35 cellular contexts compared by ENCODE assay signal in the genomic region with DNA sequence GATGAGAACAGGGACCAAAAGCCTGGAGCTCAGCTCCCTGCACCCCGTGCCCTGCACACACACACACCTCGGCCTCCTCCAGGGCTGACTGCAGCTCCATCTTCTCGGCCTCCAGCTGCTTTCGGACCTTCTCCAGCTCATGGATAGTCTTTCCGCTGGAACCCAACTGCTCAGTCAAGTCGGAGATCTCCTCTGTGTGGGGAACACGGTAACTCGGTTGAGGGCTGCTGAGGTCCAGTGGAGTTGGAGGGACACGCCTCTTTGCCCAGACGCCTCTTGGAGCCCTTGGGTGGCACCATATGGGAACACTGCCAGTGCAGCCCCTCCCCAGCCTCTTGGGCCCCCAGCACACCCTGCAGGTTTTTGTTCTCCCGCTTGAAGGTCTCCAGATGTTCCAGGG. TPM values are rescaled to one million over a fixed set of nuclear protein-coding genes. Genes with fewer than 3 reads are reported as not detected.
"Had no signal": no experiment of that assay in that cellular context is flagged by ENCODE, and none has a peak within 500 bp of the region (broad histone marks: within the 10 kb centered on the region; RNA-seq: fewer than 3 reads in every experiment).

No MANE protein-coding gene starts in this region.

- H3K4me1 ChIP-seq: ascending aorta, breast epithelium, colonic mucosa, esophagus squamous epithelium had no signal

- H3K27ac ChIP-seq: ascending aorta, breast epithelium, colonic mucosa, epithelial cell of prostate, esophagus squamous epithelium, WERI-Rb-1 had no signal

- H3K9me3 ChIP-seq: ascending aorta, breast epithelium, colonic mucosa, esophagus squamous epithelium had no signal

- H3K4me3 ChIP-seq: ascending aorta, breast epithelium, colonic mucosa, esophagus squamous epithelium had no signal

- DNase-seq: activated B cell treated with CpG ODN at 0.5 μM for 24 hours; activated CD4-positive, alpha-beta memory T cell treated with anti-CD3 and anti-CD28 coated beads for 36 hours; activated CD4-positive, alpha-beta T cell treated with anti-CD3 and anti-CD28 coated beads, Interleukin-2, amount 10 ng/mL, durations not matched to agents 24 days and 14 days; activated CD8-positive, alpha-beta memory T cell treated with anti-CD3 and anti-CD28 coated beads, Interleukin-2, amount 10 ng/mL, durations not matched to agents 7 days and 5 days; activated CD8-positive, alpha-beta memory T cell treated with anti-CD3 and anti-CD28 coated beads, Interleukin-2, amount 50 U/mL, for 4 hours; activated CD8-positive, alpha-beta T cell treated with anti-CD3 and anti-CD28 coated beads, Interleukin-2, amount 10 ng/mL, durations not matched to agents 7 days and 5 days; activated effector memory CD4-positive, alpha-beta T cell treated with anti-CD3 and anti-CD28 coated beads, Interleukin-2, amount 50 U/mL, for 16 hours; activated naive CD4-positive, alpha-beta T cell; activated naive CD4-positive, alpha-beta T cell treated with anti-CD3 and anti-CD28 coated beads, Interleukin-2, amount 10 ng/mL, durations not matched to agents 7 days and 5 days; activated naive CD8-positive, alpha-beta T cell treated with anti-CD3 and anti-CD28 coated beads, Interleukin-2, amount 10 ng/mL, durations not matched to agents 7 days and 5 days; activated T-cell treated with anti-CD3 and anti-CD28 coated beads, Interleukin-2, amount 50 U/mL, for 1 hour; activated T-cell treated with anti-CD3 and anti-CD28 coated beads, Interleukin-2, amount 50 U/mL, for 48 hours; central memory CD4-positive, alpha-beta T cell; cerebellar nuclear complex; colonic mucosa; effector CD8-positive, alpha-beta T cell; esophagus squamous epithelium; foreskin melanocyte; T-helper 1 cell; T-helper 17 cell; T1000; WERI-Rb-1 had no signal

- ATAC-seq: activated CD4-positive, CD25-positive, alpha-beta regulatory T cell treated with anti-CD3 and anti-CD28 coated beads, Interleukin-2, amount 50 U/mL, for 24 hours; activated CD8-positive, alpha-beta memory T cell treated with anti-CD3 and anti-CD28 coated beads, Interleukin-2, amount 10 ng/mL, durations not matched to agents 7 days and 5 days; activated CD8-positive, alpha-beta T cell treated with anti-CD3 and anti-CD28 coated beads, Interleukin-2, amount 10 ng/mL, durations not matched to agents 7 days and 5 days; activated naive CD4-positive, alpha-beta T cell treated with anti-CD3 and anti-CD28 coated beads, Interleukin-2, amount 50 U/mL, for 72 hours; T-helper 17 cell had no signal

- H3K27me3 ChIP-seq: ascending aorta, breast epithelium, colonic mucosa had no signal

- H3K36me3 ChIP-seq: ascending aorta, breast epithelium, colonic mucosa, esophagus squamous epithelium, WERI-Rb-1 had no signal

RNA-seq across cellular contexts. Expression of a gene that starts 8.7 kb away (rescaled TPM):
- total RNA-seq: activated B cell treated with CpG ODN at 0.5 μM for 24 hours; activated CD8-positive, alpha-beta memory T cell treated with anti-CD3 and anti-CD28 coated beads for 36 hours; activated CD8-positive, alpha-beta T cell treated with anti-CD3 and anti-CD28 coated beads, Interleukin-2, amount 10 ng/mL, durations not matched to agents 7 days and 5 days; activated naive CD8-positive, alpha-beta T cell treated with anti-CD3 and anti-CD28 coated beads, Interleukin-2, amount 10 ng/mL, durations not matched to agents 7 days and 5 days; ascending aorta; breast epithelium; dermis microvascular lymphatic vessel endothelial cell; endothelial cell of umbilical vein; esophagus squamous epithelium; fibroblast of lung; fibroblast of villous mesenchyme; T-helper 17 cell had no signal
- polyA plus RNA-seq: endothelial cell of umbilical vein, fibroblast of lung had no signal

RNA-seq across cellular contexts. Expression of a gene that starts 18.7 kb away (rescaled TPM):
- total RNA-seq: activated B cell treated with CpG ODN at 0.5 μM for 24 hours; activated CD4-positive, alpha-beta T cell treated with anti-CD3 and anti-CD28 coated beads, Interleukin-2, amount 10 ng/mL, durations not matched to agents 24 days and 14 days; activated CD8-positive, alpha-beta memory T cell treated with anti-CD3 and anti-CD28 coated beads for 36 hours; activated CD8-positive, alpha-beta T cell treated with anti-CD3 and anti-CD28 coated beads, Interleukin-2, amount 10 ng/mL, durations not matched to agents 7 days and 5 days; activated naive CD4-positive, alpha-beta T cell treated with anti-CD3 and anti-CD28 coated beads, Interleukin-2, amount 50 U/mL, for 72 hours; activated naive CD8-positive, alpha-beta T cell treated with anti-CD3 and anti-CD28 coated beads, Interleukin-2, amount 10 ng/mL, durations not matched to agents 7 days and 5 days; activated T-helper 2 cell treated with anti-CD3 and anti-CD28 coated beads, Interferon-gamma antibody, Interleukin-2, Interleukin-4, amounts not matched to agents 10 μg/mL and 5 μg/mL and 100 μg/mL, durations not matched to agents 14 hours and 24 hours and 36 hours; ascending aorta; breast epithelium; dermis microvascular lymphatic vessel endothelial cell; endothelial cell of umbilical vein; esophagus squamous epithelium; fibroblast of lung; fibroblast of villous mesenchyme; T-helper 17 cell had no signal
- polyA plus RNA-seq: endothelial cell of umbilical vein, fibroblast of lung had no signal

RNA-seq across cellular contexts. Expression of a gene that starts 40.0 kb away (rescaled TPM):
- total RNA-seq: activated B cell treated with CpG ODN at 0.5 μM for 24 hours; activated CD4-positive, alpha-beta memory T cell treated with anti-CD3 and anti-CD28 coated beads for 36 hours; activated CD4-positive, alpha-beta T cell treated with anti-CD3 and anti-CD28 coated beads, Interleukin-2, amount 10 ng/mL, durations not matched to agents 24 days and 14 days; activated CD8-positive, alpha-beta memory T cell treated with anti-CD3 and anti-CD28 coated beads for 36 hours; activated CD8-positive, alpha-beta memory T cell treated with anti-CD3 and anti-CD28 coated beads, Interleukin-2, amount 10 ng/mL, durations not matched to agents 7 days and 5 days; activated CD8-positive, alpha-beta T cell treated with anti-CD3 and anti-CD28 coated beads, Interleukin-2, amount 10 ng/mL, durations not matched to agents 7 days and 5 days; activated naive CD4-positive, alpha-beta T cell treated with anti-CD3 and anti-CD28 coated beads, Interleukin-2, amount 50 U/mL, for 72 hours; activated naive CD8-positive, alpha-beta T cell treated with anti-CD3 and anti-CD28 coated beads, Interleukin-2, amount 10 ng/mL, durations not matched to agents 7 days and 5 days; activated T-helper 1 cell treated with anti-CD3 and anti-CD28 coated beads, Interleukin-12 subunit alpha, Interleukin-12 subunit beta, Interleukin-2, Interleukin-4 antibody, amounts not matched to agents 30 ng/mL and 10 ng/mL and 1 ng/mL, durations not matched to agents 14 hours and 24 hours and 36 hours; activated T-helper 2 cell treated with anti-CD3 and anti-CD28 coated beads, Interferon-gamma antibody, Interleukin-2, Interleukin-4, amounts not matched to agents 10 μg/mL and 5 μg/mL and 100 μg/mL, durations not matched to agents 14 hours and 24 hours and 36 hours; dermis microvascular lymphatic vessel endothelial cell; endothelial cell of umbilical vein; esophagus squamous epithelium; fibroblast of villous mesenchyme had no signal
- polyA plus RNA-seq: endothelial cell of umbilical vein had no signal

RNA-seq across cellular contexts. Expression of a gene that starts 44.2 kb away (rescaled TPM):
- total RNA-seq: activated B cell treated with CpG ODN at 0.5 μM for 24 hours; activated CD4-positive, alpha-beta memory T cell treated with anti-CD3 and anti-CD28 coated beads for 36 hours; activated CD4-positive, alpha-beta T cell treated with anti-CD3 and anti-CD28 coated beads, Interleukin-2, amount 10 ng/mL, durations not matched to agents 24 days and 14 days; activated CD8-positive, alpha-beta memory T cell treated with anti-CD3 and anti-CD28 coated beads for 36 hours; activated CD8-positive, alpha-beta memory T cell treated with anti-CD3 and anti-CD28 coated beads, Interleukin-2, amount 10 ng/mL, durations not matched to agents 7 days and 5 days; activated CD8-positive, alpha-beta T cell treated with anti-CD3 and anti-CD28 coated beads, Interleukin-2, amount 10 ng/mL, durations not matched to agents 7 days and 5 days; activated naive CD4-positive, alpha-beta T cell treated with anti-CD3 and anti-CD28 coated beads, Interleukin-2, amount 50 U/mL, for 72 hours; activated T-helper 1 cell treated with anti-CD3 and anti-CD28 coated beads, Interleukin-12 subunit alpha, Interleukin-12 subunit beta, Interleukin-2, Interleukin-4 antibody, amounts not matched to agents 30 ng/mL and 10 ng/mL and 1 ng/mL, durations not matched to agents 14 hours and 24 hours and 36 hours; activated T-helper 2 cell treated with anti-CD3 and anti-CD28 coated beads, Interferon-gamma antibody, Interleukin-2, Interleukin-4, amounts not matched to agents 10 μg/mL and 5 μg/mL and 100 μg/mL, durations not matched to agents 14 hours and 24 hours and 36 hours; ascending aorta; breast epithelium; colonic mucosa; dermis microvascular lymphatic vessel endothelial cell; endothelial cell of umbilical vein; esophagus squamous epithelium; fibroblast of lung; fibroblast of villous mesenchyme; T-helper 17 cell had no signal
- polyA plus RNA-seq: endothelial cell of umbilical vein, esophagus, fibroblast of lung had no signal

RNA-seq across cellular contexts. Expression of a gene that starts 51.8 kb away (rescaled TPM):
- total RNA-seq: activated B cell treated with CpG ODN at 0.5 μM for 24 hours; activated CD4-positive, alpha-beta memory T cell treated with anti-CD3 and anti-CD28 coated beads for 36 hours; activated CD4-positive, alpha-beta T cell treated with anti-CD3 and anti-CD28 coated beads, Interleukin-2, amount 10 ng/mL, durations not matched to agents 24 days and 14 days; activated CD8-positive, alpha-beta memory T cell treated with anti-CD3 and anti-CD28 coated beads for 36 hours; activated CD8-positive, alpha-beta memory T cell treated with anti-CD3 and anti-CD28 coated beads, Interleukin-2, amount 10 ng/mL, durations not matched to agents 7 days and 5 days; activated CD8-positive, alpha-beta T cell treated with anti-CD3 and anti-CD28 coated beads, Interleukin-2, amount 10 ng/mL, durations not matched to agents 7 days and 5 days; activated naive CD8-positive, alpha-beta T cell treated with anti-CD3 and anti-CD28 coated beads, Interleukin-2, amount 10 ng/mL, durations not matched to agents 7 days and 5 days; activated T-helper 1 cell treated with anti-CD3 and anti-CD28 coated beads, Interleukin-12 subunit alpha, Interleukin-12 subunit beta, Interleukin-2, Interleukin-4 antibody, amounts not matched to agents 30 ng/mL and 10 ng/mL and 1 ng/mL, durations not matched to agents 14 hours and 24 hours and 36 hours; activated T-helper 2 cell treated with anti-CD3 and anti-CD28 coated beads, Interferon-gamma antibody, Interleukin-2, Interleukin-4, amounts not matched to agents 10 μg/mL and 5 μg/mL and 100 μg/mL, durations not matched to agents 14 hours and 24 hours and 36 hours; dermis microvascular lymphatic vessel endothelial cell; T-helper 17 cell had no signal
